ENCODE assay signal across 13 cellular contexts in genomic region chr12:101969-102878, GRCh38. TPM values are rescaled to one million over a fixed set of nuclear protein-coding genes. Genes with fewer than 3 reads are reported as not detected.
A peak's percentile ranks its signal among the peaks of the same experiment; 100 is the strongest.
DNase-seq lines count a peak whose midpoint lies in the region; TF ChIP-seq lines count a peak whose summit lies in the region.
"Had no signal": no experiment of that assay in that cellular context is flagged by ENCODE, and none has a peak within 500 bp of the region (broad histone marks: within the 10 kb centered on the region; RNA-seq: fewer than 3 reads in every experiment).

No MANE protein-coding gene starts in this region.

- H3K9me2 ChIP-seq in OCI-LY7 (ENCODE audit: insufficient read depth, low read length) (no peaks in the 10 kb centered on the region), Karpas-422 (replicated peaks; ENCODE audit: insufficient read depth, low read length) (no peaks in the 10 kb centered on the region)

- H3K9me3 ChIP-seq in OCI-LY7 (ENCODE audit: low read length) (no peaks in the 10 kb centered on the region), iPS-18c (ENCODE audit: control insufficient read depth, insufficient read depth, low read length) (peaks cover 2% of the 10 kb centered on the region), Karpas-422 (ENCODE audit: low read length) (no peaks in the 10 kb centered on the region; the same call in 1 of the 2 replicates)
- H3K9me3 ChIP-seq: lower lobe of right lung had no signal

- H4K20me1 ChIP-seq in OCI-LY7 (ENCODE audit: insufficient read depth, low read length) (no peaks in the 10 kb centered on the region), Karpas-422 (ENCODE audit: insufficient read depth, low read depth, low read length) (no peaks in the 10 kb centered on the region)

- H3K9ac ChIP-seq in Karpas-422 (ENCODE audit: low read length) = no peak overlapping the region

- H3K4me1 ChIP-seq in OCI-LY7 (ENCODE audit: insufficient read depth, low read length, poor library complexity, severe bottlenecking) (peaks cover 60% of the 10 kb centered on the region), Karpas-422 (ENCODE audit: low read length) (peaks cover 16% of the 10 kb centered on the region)

- TF ChIP-seq CTCF in OCI-LY7 (conservative IDR thresholded peaks at IDR 0.05; ENCODE audit: low read length) = no peak

- no peak overlapping the region for H3K4me3 ChIP-seq in OCI-LY7 (ENCODE audit: low read depth, low read length, poor library complexity, severe bottlenecking)
- H3K4me3 ChIP-seq in iPS-18c (ENCODE audit: insufficient read depth, low read depth, low read length) = peak overlapping the region; percentile 43; the same call in 1 of the 2 replicates
- H3K4me3 ChIP-seq in Karpas-422 (ENCODE audit: low read length) = no peak overlapping the region
- H3K4me3 ChIP-seq: lower lobe of right lung, skin epidermis had no signal

- intact Hi-C loops in OCI-LY7 (cut with micrococcal nuclease; ENCODE audit: unreplicated experiment) = no loop called here

- POLR2A ChIA-PET in OCI-LY7 (lab: Charles Lee) = interaction anchor here (0.6 kb wide), 1 partner anchor 1056 kb away, joined by 3 read pairs; no protein-coding TSS in a partner anchor

- CTCF ChIA-PET in OCI-LY7 (lab: Charles Lee; ENCODE audit: unreplicated experiment) = no interaction called here

- H3K27me3 ChIP-seq in Karpas-422 (ENCODE audit: low read length) = no peaks in the 10 kb centered on the region

- H3K79me2 ChIP-seq in OCI-LY7 (ENCODE audit: insufficient read depth, low read depth, low read length) (no peaks in the 10 kb centered on the region), Karpas-422 (ENCODE audit: low read length) (no peaks in the 10 kb centered on the region)

- no TSS peak for BruUV-seq in OCI-LY7 (replicated peaks; lab: Mats Ljungman, UMichigan)

- peak; percentile 5 for DNase-seq in DMS153 treated with DMSO at 0.1 percent for 48 hours (lab: John Stamatoyannopoulos, UW; ENCODE audit: unreplicated experiment)
- DNase-seq in DMS153 (lab: John Stamatoyannopoulos, UW) = no peak
- peak; percentile 10 for DNase-seq in Caki2 (ENCODE audit: low read depth)
- DNase-seq in OCI-LY7 (ENCODE audit: low spot score) = peak; percentile 25
- DNase-seq in UCSD-AML1 (lab: John Stamatoyannopoulos, UW; ENCODE audit: unreplicated experiment) = no peak
- no peak for DNase-seq in amniotic stem cell (lab: John Stamatoyannopoulos, UW)
- no peak for DNase-seq in Karpas-422
- DNase-seq: hippocampal formation, lower lobe of right lung had no signal

- H2AFZ ChIP-seq in OCI-LY7 (ENCODE audit: low read length) (no peak overlapping the region), Karpas-422 (ENCODE audit: low read length) (no peak overlapping the region)

- H3K36me3 ChIP-seq in OCI-LY7 (ENCODE audit: insufficient read depth, low read length) (no peaks in the 10 kb centered on the region), Karpas-422 (ENCODE audit: insufficient read depth, low read length) (no peaks in the 10 kb centered on the region)
- H3K36me3 ChIP-seq: lower lobe of right lung had no signal

- H3K4me2 ChIP-seq in OCI-LY7 (ENCODE audit: low read length) (no peak overlapping the region), Karpas-422 (ENCODE audit: low read depth, low read length, poor library complexity, severe bottlenecking) (no peak overlapping the region)

- peak overlapping the region; percentile 22 for H3K27ac ChIP-seq in OCI-LY7 (ENCODE audit: low read depth, low read length, poor library complexity, severe bottlenecking)
- no peak overlapping the region for H3K27ac ChIP-seq in Karpas-422 (ENCODE audit: low read length)
- H3K27ac ChIP-seq: 22Rv1, lower lobe of right lung, skin epidermis had no signal

- in situ Hi-C loops in Caki2 (cut with HindIII; ENCODE audit: low pct_unique_long_range_greater_than_20kb, low sequenced_read_pairs) = no loop called here

RNA-seq across cellular contexts. Expression of gene IQSEC3, which starts 35.7 kb away (rescaled TPM):
- not detected in 2 replicates for total RNA-seq in Caki2 (2014; rRNA removed; shearing (Covaris generic); ENCODE audit: low replicate concordance)
- total RNA-seq in OCI-LY7 (2014; rRNA removed; shearing (Covaris generic)) = 0.05 TPM in 1 of 2 replicates, not detected in the other
- not detected in 2 replicates for total RNA-seq in OCI-LY7 (2022)
- total RNA-seq in Karpas-422 (2014; rRNA removed; shearing (Covaris generic); ENCODE audit: low replicate concordance) = not detected in 2 replicates
- total RNA-seq: LHCN-M2 had no signal

Comparison
In these comparisons a context has a peak if more than half of its experiments do, and no peak if none do; other contexts are left out.
1. DNase-seq: peak in DMS153 treated with DMSO at 0.1 percent for 48 hours (single experiment), Caki2 (single experiment) and OCI-LY7 (single experiment); none in DMS153 (single experiment), UCSD-AML1 (single experiment), amniotic stem cell (single experiment) and Karpas-422 (single experiment).